Comparison of ENCODE assay signal across 21 cellular contexts in the genomic region with DNA sequence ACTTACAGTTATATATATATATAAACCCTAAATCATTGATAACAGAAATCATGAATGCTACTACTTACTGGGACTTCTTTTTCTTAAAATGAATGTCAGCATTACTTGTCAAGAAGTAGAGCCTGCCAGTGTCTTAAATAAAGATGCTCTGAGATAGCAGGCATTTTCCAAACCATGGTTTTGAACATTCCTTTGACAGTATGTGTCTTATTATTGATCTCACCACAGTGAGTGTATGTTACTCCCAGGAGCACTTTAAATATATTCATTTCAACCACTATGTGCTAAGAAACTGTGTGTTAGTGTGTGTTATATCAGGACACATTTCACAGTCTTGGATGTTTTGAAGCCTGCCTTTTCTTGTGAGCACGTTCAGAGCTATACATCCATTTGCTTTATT. TPM values are rescaled to one million over a fixed set of nuclear protein-coding genes. Genes with fewer than 3 reads are reported as not detected.
"Had no signal": no experiment of that assay in that cellular context is flagged by ENCODE, and none has a peak within 500 bp of the region (broad histone marks: within the 10 kb centered on the region; RNA-seq: fewer than 3 reads in every experiment).

No MANE protein-coding gene starts in this region.

- H3K9me3 ChIP-seq: adrenal gland, esophagus squamous epithelium, gastroesophageal sphincter, left lung, tibial nerve, vagina had no signal

- H3K36me3 ChIP-seq: adrenal gland, left lung had no signal

- H3K9me3 Mint-ChIP-seq: activated CD4-positive, alpha-beta T cell treated with anti-CD3 and anti-CD28 coated beads, Interleukin-2, amount 10 ng/mL, durations not matched to agents 24 days and 14 days had no signal

- H3K4me3 ChIP-seq: adrenal gland, esophagus squamous epithelium, gastroesophageal sphincter, left lung, tibial nerve, vagina had no signal

- H3K27me3 ChIP-seq: adrenal gland, esophagus squamous epithelium, gastroesophageal sphincter, left lung, tibial nerve, vagina had no signal

- H3K27ac ChIP-seq: adrenal gland, esophagus squamous epithelium, gastroesophageal sphincter, left lung, tibial nerve, vagina had no signal

- H3K36me3 Mint-ChIP-seq: natural killer cell had no signal

- H3K27ac Mint-ChIP-seq: activated CD4-positive, alpha-beta T cell treated with anti-CD3 and anti-CD28 coated beads, Interleukin-2, amount 10 ng/mL, durations not matched to agents 24 days and 14 days; activated CD8-positive, alpha-beta T cell treated with anti-CD3 and anti-CD28 coated beads, Interleukin-2, amount 10 ng/mL, durations not matched to agents 7 days and 5 days; activated naive CD4-positive, alpha-beta T cell treated with anti-CD3 and anti-CD28 coated beads, Interleukin-2, amount 50 U/mL, for 24 hours; memory B cell; natural killer cell; stimulated activated naive B cell treated with anti-CD40 and anti-IgM and Interleukin-4, amounts not matched to agents 10 μg/mL and 1 μg/mL and 100 μg/mL, for 72 hours; T-helper 17 cell had no signal

- H3K4me3 Mint-ChIP-seq: activated CD4-positive, alpha-beta T cell treated with anti-CD3 and anti-CD28 coated beads, Interleukin-2, amount 10 ng/mL, durations not matched to agents 24 days and 14 days; activated CD8-positive, alpha-beta T cell treated with anti-CD3 and anti-CD28 coated beads, Interleukin-2, amount 10 ng/mL, durations not matched to agents 7 days and 5 days; activated naive CD4-positive, alpha-beta T cell treated with anti-CD3 and anti-CD28 coated beads, Interleukin-2, amount 50 U/mL, for 24 hours; memory B cell; natural killer cell; stimulated activated naive B cell treated with anti-CD40 and anti-IgM and Interleukin-4, amounts not matched to agents 10 μg/mL and 1 μg/mL and 100 μg/mL, for 72 hours; T-helper 17 cell had no signal

- ATAC-seq: activated CD8-positive, alpha-beta T cell treated with anti-CD3 and anti-CD28 coated beads, Interleukin-2, amount 10 ng/mL, durations not matched to agents 7 days and 5 days; gastroesophageal sphincter; natural killer cell; stimulated activated naive B cell treated with anti-CD40 and anti-IgM and Interleukin-4, amounts not matched to agents 10 μg/mL and 1 μg/mL and 100 μg/mL, for 72 hours; T-helper 17 cell had no signal

- H3K4me1 ChIP-seq: adrenal gland, esophagus squamous epithelium, left lung, tibial nerve, vagina had no signal

- DNase-seq: activated CD4-positive, alpha-beta T cell treated with anti-CD3 and anti-CD28 coated beads, Interleukin-2, amount 10 ng/mL, durations not matched to agents 24 days and 14 days; activated CD4-positive, CD25-positive, alpha-beta regulatory T cell; activated CD8-positive, alpha-beta memory T cell treated with anti-CD3 and anti-CD28 coated beads, Interleukin-2, amount 50 U/mL, for 4 hours; activated CD8-positive, alpha-beta T cell treated with anti-CD3 and anti-CD28 coated beads, Interleukin-2, amount 10 ng/mL, durations not matched to agents 7 days and 5 days; activated effector memory CD4-positive, alpha-beta T cell treated with anti-CD3 and anti-CD28 coated beads, Interleukin-2, amount 50 U/mL, for 16 hours; activated T-cell treated with anti-CD3 and anti-CD28 coated beads, Interleukin-2, amount 50 U/mL, for 48 hours; adrenal gland; caudate nucleus; esophagus squamous epithelium; hippocampal formation; left lung; natural killer cell; stimulated activated CD4-positive, alpha-beta T cell treated with anti-CD3 and anti-CD28 coated beads, Interleukin-15, amount 100 ng/mL, for 24 hours; stimulated activated CD4-positive, alpha-beta T cell treated with anti-CD3 and anti-CD28 coated beads, Interleukin-4, amount 100 ng/mL, for 1 hour; stimulated activated naive B cell treated with anti-CD40 and anti-IgM and Interleukin-4, amounts not matched to agents 10 μg/mL and 1 μg/mL and 100 μg/mL, for 72 hours; T-helper 17 cell had no signal

- H3K4me1 Mint-ChIP-seq: activated CD4-positive, alpha-beta T cell treated with anti-CD3 and anti-CD28 coated beads, Interleukin-2, amount 10 ng/mL, durations not matched to agents 24 days and 14 days; activated naive CD4-positive, alpha-beta T cell treated with anti-CD3 and anti-CD28 coated beads, Interleukin-2, amount 50 U/mL, for 24 hours; memory B cell; natural killer cell; stimulated activated naive B cell treated with anti-CD40 and anti-IgM and Interleukin-4, amounts not matched to agents 10 μg/mL and 1 μg/mL and 100 μg/mL, for 72 hours; T-helper 17 cell had no signal

RNA-seq across cellular contexts. Expression of a gene that starts 28.2 kb away (rescaled TPM):
- total RNA-seq: activated CD4-positive, alpha-beta T cell treated with anti-CD3 and anti-CD28 coated beads, Interleukin-2, amount 10 ng/mL, durations not matched to agents 24 days and 14 days had no signal
